Comparison of ENCODE assay signal across 1 cellular context in genomic region chr11:7512525-7513209, GRCh38.
A peak's percentile ranks its signal among the peaks of the same experiment; 100 is the strongest.
TF ChIP-seq lines count a peak whose summit lies in the region.

No MANE protein-coding gene starts in this region.

TF ChIP-seq in GM12878, 131 proteins besides CTCF, POLR2A, EP300 and RAD21 (continued from another document and continues in another):
- TF ChIP-seq CUX1 (IDR thresholded peaks at IDR 0.05; ENCODE audit: insufficient replicate concordance, low read depth, low read length) = no peak
- TF ChIP-seq REST (IDR thresholded peaks at IDR 0.05; ENCODE audit: low read depth, low read length) = no peak
- TF ChIP-seq MEF2A (IDR thresholded peaks at IDR 0.05; ENCODE audit: insufficient read depth, low read depth, low read length) = peak; percentile 88
- TF ChIP-seq CEBPZ (IDR thresholded peaks at IDR 0.05; ENCODE audit: low read depth, low read length) = no peak
- TF ChIP-seq WRNIP1 (IDR thresholded peaks at IDR 0.05; ENCODE audit: borderline replicate concordance, low read depth, low read length) = no peak
- no peak; the same call in 1 of the 2 replicates for TF ChIP-seq NR2C1 (IDR thresholded peaks at IDR 0.05)
- TF ChIP-seq SMARCA5 (IDR thresholded peaks at IDR 0.05) = no peak; the same call in none of the 2 replicates
- TF ChIP-seq SKIL (IDR thresholded peaks at IDR 0.05; ENCODE audit: low read depth, poor library complexity, severe bottlenecking) = peak; percentile 97
- 0 out of 2 replicates have a peak, but pooled peaks have one; percentile 27 for TF ChIP-seq CBX5 (IDR thresholded peaks at IDR 0.05; ENCODE audit: low read depth)
- peak; percentile 49; the same call in 1 of the 2 replicates for TF ChIP-seq TAF1 (IDR thresholded peaks at IDR 0.05; ENCODE audit: borderline replicate concordance, low read depth, low read length)
- TF ChIP-seq MXI1 (IDR thresholded peaks at IDR 0.05; ENCODE audit: low read depth, low read length) = peak; percentile 73
- TF ChIP-seq JUNB (IDR thresholded peaks at IDR 0.05) = 0 out of 2 replicates have a peak, but pooled peaks have one; percentile 8
- peak; percentile 84 for TF ChIP-seq BCL11A (IDR thresholded peaks at IDR 0.05; ENCODE audit: low read depth, low read length)
- peak; percentile 95 for TF ChIP-seq TBL1XR1 (IDR thresholded peaks at IDR 0.05; ENCODE audit: low read depth, low read length)
- TF ChIP-seq JUND (IDR thresholded peaks at IDR 0.05; ENCODE audit: low read depth, low read length) = no peak
- peak; percentile 84; the same call in 1 of the 2 replicates for TF ChIP-seq GATAD2B (conservative IDR thresholded peaks at IDR 0.05; ENCODE audit: low read depth)
- TF ChIP-seq BHLHE40 (IDR thresholded peaks at IDR 0.05; ENCODE audit: borderline replicate concordance in 1 of 2, low read depth in 2 of 2, low read length in 1 of 2) = peak; percentile 64 to 80; a peak in 3 of 4 replicates
- peak; percentile 54; the same call in 1 of the 2 replicates for TF ChIP-seq BACH1 (IDR thresholded peaks at IDR 0.05; ENCODE audit: borderline replicate concordance)
- TF ChIP-seq TCF12 (IDR thresholded peaks at IDR 0.05; ENCODE audit: low read depth, low read length) = peak; percentile 80
- peak; percentile 56 for TF ChIP-seq LARP7 (IDR thresholded peaks at IDR 0.05)
- peak; percentile 65; the same call in 1 of the 2 replicates for TF ChIP-seq MYB (IDR thresholded peaks at IDR 0.05; ENCODE audit: borderline replicate concordance, low read depth, low read length)
- TF ChIP-seq NBN (IDR thresholded peaks at IDR 0.05) = peak; percentile 68
- peak; percentile 91 for TF ChIP-seq MEF2B (IDR thresholded peaks at IDR 0.05; ENCODE audit: partially characterized antibody, poor library complexity, severe bottlenecking)
- peak; percentile 17; the same call in 1 of the 2 replicates for TF ChIP-seq RELB (IDR thresholded peaks at IDR 0.05; ENCODE audit: low read depth)
- peak; percentile 75 for TF ChIP-seq ZNF687 (IDR thresholded peaks at IDR 0.05)
- TF ChIP-seq ATF2 (IDR thresholded peaks at IDR 0.05; ENCODE audit: low read length) = peak; percentile 78; the same call in 1 of the 2 replicates
- 0 out of 2 replicates have a peak, but pooled peaks have one; percentile 65 for TF ChIP-seq STAT3 (IDR thresholded peaks at IDR 0.05; ENCODE audit: low read depth, low read length)
- peak; percentile 61; the same call in 1 of the 2 replicates for TF ChIP-seq MAX (IDR thresholded peaks at IDR 0.05; ENCODE audit: low read depth, low read length)
- TF ChIP-seq PML (IDR thresholded peaks at IDR 0.05; ENCODE audit: low read length) = peak; percentile 50; the same call in 1 of the 2 replicates
- peak; percentile 63; the same call in 1 of the 2 replicates for TF ChIP-seq ASH2L (IDR thresholded peaks at IDR 0.05; ENCODE audit: borderline replicate concordance, low read depth)
- TF ChIP-seq CEBPB (IDR thresholded peaks at IDR 0.05; ENCODE audit: borderline replicate concordance in 1 of 2, low read depth in 2 of 2, low read length in 2 of 2) = no peak
- peak; percentile 99 for TF ChIP-seq SPI1 (IDR thresholded peaks at IDR 0.05; ENCODE audit: borderline replicate concordance, insufficient read depth, low read depth, low read length)
- TF ChIP-seq RUNX3 (IDR thresholded peaks at IDR 0.05; ENCODE audit: low read length) = peak; percentile 91
- TF ChIP-seq POU2F2 (IDR thresholded peaks at IDR 0.05; ENCODE audit: borderline replicate concordance, low read depth, low read length) = peak; percentile 64; the same call in 2 of the 3 replicates
